In the genomic region with DNA sequence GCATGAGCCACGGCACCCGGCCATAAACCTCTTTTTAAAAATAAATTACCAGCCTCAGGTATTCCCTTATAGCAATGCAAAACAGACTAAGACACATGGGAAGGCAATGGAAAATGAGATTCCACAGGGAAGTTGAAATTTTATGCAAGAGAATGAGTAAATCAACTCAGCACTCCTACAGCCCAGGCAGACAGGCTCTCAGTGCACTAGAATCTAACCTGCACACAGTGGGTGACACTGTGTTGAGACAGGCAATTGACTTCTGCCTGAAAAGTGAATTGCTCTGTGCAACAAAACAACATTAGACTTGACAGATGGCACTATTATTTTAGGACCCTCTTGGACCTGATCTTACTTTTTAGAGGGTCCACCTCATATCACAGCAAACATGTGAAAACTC, we compare ENCODE assay signal across 8 cellular contexts.
"Had no signal": no experiment of that assay in that cellular context is flagged by ENCODE, and none has a peak within 500 bp of the region (broad histone marks: within the 10 kb centered on the region; RNA-seq: fewer than 3 reads in every experiment).

No MANE protein-coding gene starts in this region.

- H3K36me3 ChIP-seq: HAP-1 had no signal

- H3K4me3 Mint-ChIP-seq: HFFc6, IgD-negative memory B cell had no signal

- H3K4me1 ChIP-seq: HAP-1 had no signal

- H3K27ac Mint-ChIP-seq: HFFc6, IgD-negative memory B cell had no signal

- DNase-seq: GM23248, GOT3, H7, HFFc6 had no signal

- H3K4me3 ChIP-seq: GM23248, HAP-1 had no signal

- H3K27ac ChIP-seq: GM23248, HL-60 had no signal

- ATAC-seq: HCT116 had no signal

- H3K9ac ChIP-seq: GM23248 had no signal

- H3K4me1 Mint-ChIP-seq: IgD-negative memory B cell had no signal

- H2AFZ ChIP-seq: GM23248 had no signal

- H3K9me3 ChIP-seq: HAP-1 had no signal
